1 cellular context compared by ENCODE assay signal in the genomic region with DNA sequence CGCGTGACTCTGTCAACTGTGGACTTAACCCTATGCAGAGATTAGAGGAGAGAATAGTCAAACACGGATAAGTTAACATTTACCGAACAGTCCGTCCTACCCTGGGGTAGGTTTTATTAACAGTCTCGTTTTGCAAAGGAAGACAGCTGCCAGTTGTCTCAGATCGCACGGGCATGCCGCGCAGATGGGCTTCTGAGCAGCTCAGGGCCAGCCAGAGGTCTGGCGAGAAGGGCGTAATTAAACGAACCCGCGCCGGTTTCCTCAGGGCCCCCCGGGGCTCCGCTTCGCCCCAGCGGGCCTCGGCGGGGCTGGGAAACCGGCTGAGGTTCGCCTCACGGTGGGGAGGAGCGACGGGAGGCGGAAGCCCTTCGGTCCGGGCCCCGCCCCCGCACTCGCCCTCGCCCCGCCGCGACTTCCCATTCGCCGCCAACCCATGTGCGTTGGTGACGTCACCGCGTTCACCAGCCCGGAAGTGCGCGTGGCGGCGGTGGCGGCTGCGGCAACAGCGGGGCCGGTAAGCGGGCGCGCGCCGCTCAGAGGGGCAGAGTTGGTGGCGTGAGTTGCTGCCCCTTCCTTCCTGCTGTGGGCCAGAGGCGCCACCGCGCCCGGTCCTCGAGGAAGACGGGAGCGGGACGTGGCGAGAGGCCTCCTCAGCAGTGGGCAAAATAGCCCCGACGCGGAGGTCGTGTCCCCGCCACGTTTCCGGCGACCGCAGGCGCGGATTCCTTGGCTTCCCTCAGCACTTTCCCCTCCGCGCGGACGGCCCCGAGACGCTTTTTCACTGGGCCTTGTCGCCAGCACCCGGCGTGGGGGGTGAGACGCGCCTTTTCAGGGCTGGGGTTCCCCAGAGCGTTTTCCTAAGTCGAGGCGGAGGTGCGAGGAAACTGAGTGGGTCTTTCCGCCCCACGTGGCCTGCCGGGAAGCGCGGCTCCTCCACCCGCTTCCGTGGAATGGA.
TF ChIP-seq lines count a peak whose summit lies in the region.

TRNT1 (plus strand) TSS at position 464 of the 955 bp plus-strand sequence. CDS start 2,101 bp downstream, outside the sequence.

TF ChIP-seq in HepG2, 621 proteins besides CTCF, POLR2A, EP300 and RAD21 (continued from another document and continues in another):
- TF ChIP-seq, protein P1, sequence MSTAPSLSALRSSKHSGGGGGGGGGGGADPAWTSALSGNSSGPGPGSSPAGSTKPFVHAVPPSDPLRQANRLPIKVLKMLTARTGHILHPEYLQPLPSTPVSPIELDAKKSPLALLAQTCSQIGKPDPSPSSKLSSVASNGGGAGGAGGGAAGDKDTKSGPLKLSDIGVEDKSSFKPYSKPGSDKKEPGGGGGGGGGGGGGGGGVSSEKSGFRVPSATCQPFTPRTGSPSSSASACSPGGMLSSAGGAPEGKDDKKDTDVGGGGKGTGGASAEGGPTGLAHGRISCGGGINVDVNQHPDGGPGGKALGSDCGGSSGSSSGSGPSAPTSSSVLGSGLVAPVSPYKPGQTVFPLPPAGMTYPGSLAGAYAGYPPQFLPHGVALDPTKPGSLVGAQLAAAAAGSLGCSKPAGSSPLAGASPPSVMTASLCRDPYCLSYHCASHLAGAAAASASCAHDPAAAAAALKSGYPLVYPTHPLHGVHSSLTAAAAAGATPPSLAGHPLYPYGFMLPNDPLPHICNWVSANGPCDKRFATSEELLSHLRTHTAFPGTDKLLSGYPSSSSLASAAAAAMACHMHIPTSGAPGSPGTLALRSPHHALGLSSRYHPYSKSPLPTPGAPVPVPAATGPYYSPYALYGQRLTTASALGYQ (CRISPR knock-in tag; IDR thresholded peaks at IDR 0.05) = no peak
- peak; percentile 96 for TF ChIP-seq HDAC1 (CRISPR knock-in tag; IDR thresholded peaks at IDR 0.05)
- TF ChIP-seq ZBTB49 (CRISPR knock-in tag; IDR thresholded peaks at IDR 0.05; ENCODE audit: borderline replicate concordance) = no peak
- TF ChIP-seq YY1 (IDR thresholded peaks at IDR 0.05; ENCODE audit: insufficient read depth, insufficient replicate concordance, low read depth, low read length) = peak; percentile 59
- no peak; the same call in 1 of the 2 replicates for TF ChIP-seq PHF21A (CRISPR knock-in tag; IDR thresholded peaks at IDR 0.05)
- TF ChIP-seq SMAD3 (CRISPR knock-in tag; IDR thresholded peaks at IDR 0.05) = 0 out of 2 replicates have a peak, but pooled peaks have one; percentile 48
- TF ChIP-seq, protein P2, sequence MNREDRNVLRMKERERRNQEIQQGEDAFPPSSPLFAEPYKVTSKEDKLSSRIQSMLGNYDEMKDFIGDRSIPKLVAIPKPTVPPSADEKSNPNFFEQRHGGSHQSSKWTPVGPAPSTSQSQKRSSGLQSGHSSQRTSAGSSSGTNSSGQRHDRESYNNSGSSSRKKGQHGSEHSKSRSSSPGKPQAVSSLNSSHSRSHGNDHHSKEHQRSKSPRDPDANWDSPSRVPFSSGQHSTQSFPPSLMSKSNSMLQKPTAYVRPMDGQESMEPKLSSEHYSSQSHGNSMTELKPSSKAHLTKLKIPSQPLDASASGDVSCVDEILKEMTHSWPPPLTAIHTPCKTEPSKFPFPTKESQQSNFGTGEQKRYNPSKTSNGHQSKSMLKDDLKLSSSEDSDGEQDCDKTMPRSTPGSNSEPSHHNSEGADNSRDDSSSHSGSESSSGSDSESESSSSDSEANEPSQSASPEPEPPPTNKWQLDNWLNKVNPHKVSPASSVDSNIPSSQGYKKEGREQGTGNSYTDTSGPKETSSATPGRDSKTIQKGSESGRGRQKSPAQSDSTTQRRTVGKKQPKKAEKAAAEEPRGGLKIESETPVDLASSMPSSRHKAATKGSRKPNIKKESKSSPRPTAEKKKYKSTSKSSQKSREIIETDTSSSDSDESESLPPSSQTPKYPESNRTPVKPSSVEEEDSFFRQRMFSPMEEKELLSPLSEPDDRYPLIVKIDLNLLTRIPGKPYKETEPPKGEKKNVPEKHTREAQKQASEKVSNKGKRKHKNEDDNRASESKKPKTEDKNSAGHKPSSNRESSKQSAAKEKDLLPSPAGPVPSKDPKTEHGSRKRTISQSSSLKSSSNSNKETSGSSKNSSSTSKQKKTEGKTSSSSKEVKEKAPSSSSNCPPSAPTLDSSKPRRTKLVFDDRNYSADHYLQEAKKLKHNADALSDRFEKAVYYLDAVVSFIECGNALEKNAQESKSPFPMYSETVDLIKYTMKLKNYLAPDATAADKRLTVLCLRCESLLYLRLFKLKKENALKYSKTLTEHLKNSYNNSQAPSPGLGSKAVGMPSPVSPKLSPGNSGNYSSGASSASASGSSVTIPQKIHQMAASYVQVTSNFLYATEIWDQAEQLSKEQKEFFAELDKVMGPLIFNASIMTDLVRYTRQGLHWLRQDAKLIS (CRISPR knock-in tag; IDR thresholded peaks at IDR 0.05) = no peak; the same call in 1 of the 2 replicates
- TF ChIP-seq ZNF468 (CRISPR knock-in tag; IDR thresholded peaks at IDR 0.05) = 0 out of 2 replicates have a peak, but pooled peaks have one; percentile 56
- TF ChIP-seq CBFB (CRISPR knock-in tag; IDR thresholded peaks at IDR 0.05) = peak; percentile 54; the same call in 1 of the 2 replicates
- peak; percentile 36; the same call in 1 of the 2 replicates for TF ChIP-seq ZNF678 (CRISPR knock-in tag; IDR thresholded peaks at IDR 0.05)
- TF ChIP-seq, protein P3, sequence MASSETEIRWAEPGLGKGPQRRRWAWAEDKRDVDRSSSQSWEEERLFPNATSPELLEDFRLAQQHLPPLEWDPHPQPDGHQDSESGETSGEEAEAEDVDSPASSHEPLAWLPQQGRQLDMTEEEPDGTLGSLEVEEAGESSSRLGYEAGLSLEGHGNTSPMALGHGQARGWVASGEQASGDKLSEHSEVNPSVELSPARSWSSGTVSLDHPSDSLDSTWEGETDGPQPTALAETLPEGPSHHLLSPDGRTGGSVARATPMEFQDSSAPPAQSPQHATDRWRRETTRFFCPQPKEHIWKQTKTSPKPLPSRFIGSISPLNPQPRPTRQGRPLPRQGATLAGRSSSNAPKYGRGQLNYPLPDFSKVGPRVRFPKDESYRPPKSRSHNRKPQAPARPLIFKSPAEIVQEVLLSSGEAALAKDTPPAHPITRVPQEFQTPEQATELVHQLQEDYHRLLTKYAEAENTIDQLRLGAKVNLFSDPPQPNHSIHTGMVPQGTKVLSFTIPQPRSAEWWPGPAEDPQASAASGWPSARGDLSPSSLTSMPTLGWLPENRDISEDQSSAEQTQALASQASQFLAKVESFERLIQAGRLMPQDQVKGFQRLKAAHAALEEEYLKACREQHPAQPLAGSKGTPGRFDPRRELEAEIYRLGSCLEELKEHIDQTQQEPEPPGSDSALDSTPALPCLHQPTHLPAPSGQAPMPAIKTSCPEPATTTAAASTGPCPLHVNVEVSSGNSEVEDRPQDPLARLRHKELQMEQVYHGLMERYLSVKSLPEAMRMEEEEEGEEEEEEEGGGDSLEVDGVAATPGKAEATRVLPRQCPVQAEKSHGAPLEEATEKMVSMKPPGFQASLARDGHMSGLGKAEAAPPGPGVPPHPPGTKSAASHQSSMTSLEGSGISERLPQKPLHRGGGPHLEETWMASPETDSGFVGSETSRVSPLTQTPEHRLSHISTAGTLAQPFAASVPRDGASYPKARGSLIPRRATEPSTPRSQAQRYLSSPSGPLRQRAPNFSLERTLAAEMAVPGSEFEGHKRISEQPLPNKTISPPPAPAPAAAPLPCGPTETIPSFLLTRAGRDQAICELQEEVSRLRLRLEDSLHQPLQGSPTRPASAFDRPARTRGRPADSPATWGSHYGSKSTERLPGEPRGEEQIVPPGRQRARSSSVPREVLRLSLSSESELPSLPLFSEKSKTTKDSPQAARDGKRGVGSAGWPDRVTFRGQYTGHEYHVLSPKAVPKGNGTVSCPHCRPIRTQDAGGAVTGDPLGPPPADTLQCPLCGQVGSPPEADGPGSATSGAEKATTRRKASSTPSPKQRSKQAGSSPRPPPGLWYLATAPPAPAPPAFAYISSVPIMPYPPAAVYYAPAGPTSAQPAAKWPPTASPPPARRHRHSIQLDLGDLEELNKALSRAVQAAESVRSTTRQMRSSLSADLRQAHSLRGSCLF (CRISPR knock-in tag; IDR thresholded peaks at IDR 0.05; ENCODE audit: borderline replicate concordance) = peak; percentile 72; the same call in 1 of the 2 replicates
- TF ChIP-seq ZNF562 (CRISPR knock-in tag; IDR thresholded peaks at IDR 0.05; ENCODE audit: borderline replicate concordance) = 0 out of 2 replicates have a peak, but pooled peaks have one; percentile 11
- 0 out of 2 replicates have a peak, but pooled peaks have one; percentile 10 for TF ChIP-seq ZBTB1 (CRISPR knock-in tag; IDR thresholded peaks at IDR 0.05; ENCODE audit: borderline replicate concordance)
- TF ChIP-seq ZNF354B (CRISPR knock-in tag; IDR thresholded peaks at IDR 0.05) = 0 out of 2 replicates have a peak, but pooled peaks have one; percentile 38
- TF ChIP-seq MAFK (conservative IDR thresholded peaks at IDR 0.05 in 1 of 2, IDR thresholded peaks at IDR 0.05 in 1 of 2; ENCODE audit: low read length in 2 of 2) = no peak; a peak in 1 of 4 replicates
- peak; percentile 98 for TF ChIP-seq RBFOX2 (IDR thresholded peaks at IDR 0.05; ENCODE audit: low read depth, low read length)
- TF ChIP-seq SRSF4 (IDR thresholded peaks at IDR 0.05; ENCODE audit: low read depth, low read length, poor library complexity, severe bottlenecking) = no peak
- TF ChIP-seq ZNF33A (CRISPR knock-in tag; IDR thresholded peaks at IDR 0.05; ENCODE audit: borderline replicate concordance) = peak; percentile 41; the same call in 1 of the 2 replicates
- TF ChIP-seq ZEB1 (IDR thresholded peaks at IDR 0.05; ENCODE audit: insufficient replicate concordance, low read depth) = no peak
- peak in 1 of 2 experiments; percentile 85; a peak in 2 of 4 replicates for TF ChIP-seq HMGXB4 (CRISPR knock-in tag; IDR thresholded peaks at IDR 0.05; ENCODE audit: borderline replicate concordance in 1 of 2, low read depth in 1 of 2)
- TF ChIP-seq NFATC3 (CRISPR knock-in tag; IDR thresholded peaks at IDR 0.05) = no peak
- 0 out of 2 replicates have a peak, but pooled peaks have one; percentile 36 for TF ChIP-seq TERF1 (CRISPR knock-in tag; IDR thresholded peaks at IDR 0.05)
- peak; percentile 35; the same call in 1 of the 2 replicates for TF ChIP-seq ZNF124 (CRISPR knock-in tag; IDR thresholded peaks at IDR 0.05)
- peak; percentile 58; the same call in 1 of the 2 replicates for TF ChIP-seq KDM3A (CRISPR knock-in tag; IDR thresholded peaks at IDR 0.05; ENCODE audit: low read depth)
- TF ChIP-seq, protein P4, sequence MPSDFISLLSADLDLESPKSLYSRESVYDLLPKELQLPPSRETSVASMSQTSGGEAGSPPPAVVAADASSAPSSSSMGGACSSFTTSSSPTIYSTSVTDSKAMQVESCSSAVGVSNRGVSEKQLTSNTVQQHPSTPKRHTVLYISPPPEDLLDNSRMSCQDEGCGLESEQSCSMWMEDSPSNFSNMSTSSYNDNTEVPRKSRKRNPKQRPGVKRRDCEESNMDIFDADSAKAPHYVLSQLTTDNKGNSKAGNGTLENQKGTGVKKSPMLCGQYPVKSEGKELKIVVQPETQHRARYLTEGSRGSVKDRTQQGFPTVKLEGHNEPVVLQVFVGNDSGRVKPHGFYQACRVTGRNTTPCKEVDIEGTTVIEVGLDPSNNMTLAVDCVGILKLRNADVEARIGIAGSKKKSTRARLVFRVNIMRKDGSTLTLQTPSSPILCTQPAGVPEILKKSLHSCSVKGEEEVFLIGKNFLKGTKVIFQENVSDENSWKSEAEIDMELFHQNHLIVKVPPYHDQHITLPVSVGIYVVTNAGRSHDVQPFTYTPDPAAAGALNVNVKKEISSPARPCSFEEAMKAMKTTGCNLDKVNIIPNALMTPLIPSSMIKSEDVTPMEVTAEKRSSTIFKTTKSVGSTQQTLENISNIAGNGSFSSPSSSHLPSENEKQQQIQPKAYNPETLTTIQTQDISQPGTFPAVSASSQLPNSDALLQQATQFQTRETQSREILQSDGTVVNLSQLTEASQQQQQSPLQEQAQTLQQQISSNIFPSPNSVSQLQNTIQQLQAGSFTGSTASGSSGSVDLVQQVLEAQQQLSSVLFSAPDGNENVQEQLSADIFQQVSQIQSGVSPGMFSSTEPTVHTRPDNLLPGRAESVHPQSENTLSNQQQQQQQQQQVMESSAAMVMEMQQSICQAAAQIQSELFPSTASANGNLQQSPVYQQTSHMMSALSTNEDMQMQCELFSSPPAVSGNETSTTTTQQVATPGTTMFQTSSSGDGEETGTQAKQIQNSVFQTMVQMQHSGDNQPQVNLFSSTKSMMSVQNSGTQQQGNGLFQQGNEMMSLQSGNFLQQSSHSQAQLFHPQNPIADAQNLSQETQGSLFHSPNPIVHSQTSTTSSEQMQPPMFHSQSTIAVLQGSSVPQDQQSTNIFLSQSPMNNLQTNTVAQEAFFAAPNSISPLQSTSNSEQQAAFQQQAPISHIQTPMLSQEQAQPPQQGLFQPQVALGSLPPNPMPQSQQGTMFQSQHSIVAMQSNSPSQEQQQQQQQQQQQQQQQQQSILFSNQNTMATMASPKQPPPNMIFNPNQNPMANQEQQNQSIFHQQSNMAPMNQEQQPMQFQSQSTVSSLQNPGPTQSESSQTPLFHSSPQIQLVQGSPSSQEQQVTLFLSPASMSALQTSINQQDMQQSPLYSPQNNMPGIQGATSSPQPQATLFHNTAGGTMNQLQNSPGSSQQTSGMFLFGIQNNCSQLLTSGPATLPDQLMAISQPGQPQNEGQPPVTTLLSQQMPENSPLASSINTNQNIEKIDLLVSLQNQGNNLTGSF (CRISPR knock-in tag; IDR thresholded peaks at IDR 0.05) = peak; percentile 92
